ENCODE assay signal across 8 cellular contexts in genomic region chr2:136116111-136116812, GRCh38. TPM values are rescaled to one million over a fixed set of nuclear protein-coding genes. Genes with fewer than 3 reads are reported as not detected.
DNase-seq lines count a peak whose midpoint lies in the region; ATAC-seq and TF ChIP-seq lines count a peak whose summit lies in the region.

No MANE protein-coding gene starts in this region.

- no peak for DNase-seq in BE2C
- DNase-seq in NCI-H1105 treated with DMSO at 0.1 percent for 48 hours (lab: John Stamatoyannopoulos, UW): peak; percentile 28
- DNase-seq in activated T-cell treated with anti-CD3 and anti-CD28 coated beads, Interleukin-2, amount 50 U/mL, for 1 hour: peak; percentile 81
- DNase-seq in germinal center (ENCODE audit: low spot score): peak; percentile 27
- DNase-seq in renal cortical epithelial cell (ENCODE audit: low read depth): peak; percentile 48
- no peak for DNase-seq in AG20443 (ENCODE audit: low spot score)

- peak overlapping the region; percentile 47 for H3K4me3 ChIP-seq in BE2C (ENCODE audit: low read depth, low read length)

- H3K27me3 ChIP-seq in BE2C: peaks cover 18% of the 10 kb centered on the region

- ATAC-seq in GM21529 (IDR thresholded peaks at IDR 0.05; ENCODE audit: unreplicated experiment) (peak; percentile 18), GM19035 (IDR thresholded peaks at IDR 0.05; ENCODE audit: unreplicated experiment) (no peak)

- no peak for TF ChIP-seq CTCF in BE2C (IDR thresholded peaks at IDR 0.05; ENCODE audit: low read depth, low read length)

- H3K4me1 ChIP-seq in BE2C: peaks cover 4% of the 10 kb centered on the region

- no peaks in the 10 kb centered on the region for H3K36me3 ChIP-seq in BE2C

- H3K9me3 ChIP-seq in BE2C: no peaks in the 10 kb centered on the region

RNA-seq across cellular contexts. Expression of gene CXCR4, which starts 1.7 kb away (rescaled TPM):
- 15.7 TPM for polyA plus RNA-seq in BE2C (2012; ENCODE audit: insufficient read depth, insufficient read length, low read depth)
- 0.52 and 1.6 TPM in 2 replicates for total RNA-seq in renal cortical epithelial cell

Comparison
In these comparisons a context has a peak if more than half of its experiments do, and no peak if none do; other contexts are left out.
1. DNase-seq: peak in NCI-H1105 treated with DMSO at 0.1 percent for 48 hours (single experiment), activated T-cell treated with anti-CD3 and anti-CD28 coated beads, Interleukin-2, amount 50 U/mL, for 1 hour (single experiment), germinal center (single experiment) and renal cortical epithelial cell (single experiment); none in BE2C (single experiment) and AG20443 (single experiment).